ENCODE assay signal across 8 cellular contexts in genomic region chr6:83192871-83193746, GRCh38. TPM values are rescaled to one million over a fixed set of nuclear protein-coding genes. Genes with fewer than 3 reads are reported as not detected.
A peak's percentile ranks its signal among the peaks of the same experiment; 100 is the strongest.
DNase-seq lines count a peak whose midpoint lies in the region; FAIRE-seq and TF ChIP-seq lines count a peak whose summit lies in the region.

PGM3 (minus strand) TSS chr6:83193265; CDS start chr6:83191012, 2,253 bp downstream.
RWDD2A (plus strand) TSS chr6:83193357; CDS start chr6:83194452, 1,095 bp downstream.

- H3K27me3 ChIP-seq in MG63, result no peaks in the 10 kb centered on the region
- no peaks in the 10 kb centered on the region for H3K27me3 ChIP-seq in SJSA1 (replicated peaks)
- H3K27me3 ChIP-seq in neutrophil, result peaks cover 30% of the 10 kb centered on the region

- peaks cover 16% of the 10 kb centered on the region for H3K36me3 Mint-ChIP-seq in activated naive CD4-positive, alpha-beta T cell treated with anti-CD3 and anti-CD28 coated beads for 36 hours (ENCODE audit: low read depth)

- peak; percentile 98 for DNase-seq in GM03348 (ENCODE audit: low spot score)
- peak; percentile 81 for DNase-seq in HCEC 1CT
- peak; percentile 91 for DNase-seq in MG63
- DNase-seq in SJSA1 (ENCODE audit: low read depth in 1 of 2, low spot score in 2 of 2), result peak; percentile 88 to 89
- peak; percentile 91 for DNase-seq in activated naive CD4-positive, alpha-beta T cell treated with anti-CD3 and anti-CD28 coated beads for 36 hours
- DNase-seq in frontal cortex (ENCODE audit: low spot score in 2 of 2), result peak; percentile 98
- DNase-seq in substantia nigra (lab: John Stamatoyannopoulos, UW), result peak; percentile 50 to 94 (median 84)

- H3K27ac Mint-ChIP-seq in activated naive CD4-positive, alpha-beta T cell treated with anti-CD3 and anti-CD28 coated beads for 36 hours, result peak within 1 kb of the TSS; percentile 89

- intact Hi-C loops in activated naive CD4-positive, alpha-beta T cell treated with anti-CD3 and anti-CD28 coated beads for 36 hours (cut with micrococcal nuclease), result loop anchor here (1.0 kb wide), 5 partner anchors 22 to 1441 kb away; partner anchors contain the start of genes CYB5R4, DOP1A, IBTK and TENT5A

- peak within 1 kb of the TSS; percentile 47 for H3K27ac ChIP-seq in SJSA1
- peak within 1 kb of the TSS; percentile 45 for H3K27ac ChIP-seq in neutrophil
- peak within 1 kb of the TSS; percentile 76 for H3K27ac ChIP-seq in substantia nigra (ENCODE audit: low read depth, low read length, poor library complexity, severe bottlenecking)

- H3K27me3 Mint-ChIP-seq in activated naive CD4-positive, alpha-beta T cell treated with anti-CD3 and anti-CD28 coated beads for 36 hours (ENCODE audit: low read depth), result peaks cover 2% of the 10 kb centered on the region

- peaks cover 31% of the 10 kb centered on the region for H3K36me3 ChIP-seq in MG63
- H3K36me3 ChIP-seq in SJSA1, result peaks cover 41% of the 10 kb centered on the region
- H3K36me3 ChIP-seq in neutrophil, result no peaks in the 10 kb centered on the region

- H3K4me1 ChIP-seq in SJSA1 (replicated peaks), result peaks cover 5% of the 10 kb centered on the region
- peaks cover 14 to 17% of the 10 kb centered on the region in 2 experiments for H3K4me1 ChIP-seq in neutrophil (ENCODE audit: control insufficient read depth in 1 of 2, insufficient read depth in 1 of 2, low read depth in 1 of 2, low read length in 1 of 2)

- peaks cover 38% of the 10 kb centered on the region for H3K4me1 Mint-ChIP-seq in activated naive CD4-positive, alpha-beta T cell treated with anti-CD3 and anti-CD28 coated beads for 36 hours (ENCODE audit: low read depth)

- H3K9me3 ChIP-seq in MG63, result no peaks in the 10 kb centered on the region
- H3K9me3 ChIP-seq in SJSA1 (replicated peaks), result no peaks in the 10 kb centered on the region
- H3K9me3 ChIP-seq in neutrophil, result no peaks in the 10 kb centered on the region

- peak within 1 kb of the TSS; percentile 96 for H3K4me3 Mint-ChIP-seq in activated naive CD4-positive, alpha-beta T cell treated with anti-CD3 and anti-CD28 coated beads for 36 hours

- peak; percentile 37 for TF ChIP-seq CTCF in neutrophil (IDR thresholded peaks at IDR 0.05)

- no peaks in the 10 kb centered on the region for H3K9me3 Mint-ChIP-seq in activated naive CD4-positive, alpha-beta T cell treated with anti-CD3 and anti-CD28 coated beads for 36 hours

- H3K4me3 ChIP-seq in MG63, result peak within 1 kb of the TSS; percentile 79
- H3K4me3 ChIP-seq in SJSA1, result peak within 1 kb of the TSS; percentile 75
- H3K4me3 ChIP-seq in neutrophil (ENCODE audit: low read depth in 1 of 2, low read length in 1 of 2), result peak within 1 kb of the TSS; percentile 83 to 86

- CTCF ChIA-PET in activated naive CD4-positive, alpha-beta T cell treated with anti-CD3 and anti-CD28 coated beads for 36 hours (lab: Charles Lee), result interaction anchor here (8.4 kb wide), 1 partner anchor 127 kb away, joined by 68 read pairs; the partner anchor contains the start of genes DOP1A and UBE3D

- FAIRE-seq in frontal cortex (lab: Jason Lieb, UNC), result no peak

RNA-seq across cellular contexts. Expression of gene PGM3, which starts in this region (rescaled TPM):
- total RNA-seq in MG63 (2014; rRNA removed; shearing (Covaris generic); ENCODE audit: low replicate concordance), result 52.7 and 109 TPM in 2 replicates
- total RNA-seq in SJSA1 (2014; rRNA removed; shearing (Covaris generic)), result 51.1 and 65.3 TPM in 2 replicates
- 10 to 100 TPM; 17.0 to 19.8 TPM for total RNA-seq in activated naive CD4-positive, alpha-beta T cell treated with anti-CD3 and anti-CD28 coated beads for 36 hours
- total RNA-seq in frontal cortex, result 40.8 TPM

RNA-seq across cellular contexts. Expression of gene RWDD2A, which starts in this region (rescaled TPM):
- total RNA-seq in MG63 (2014; rRNA removed; shearing (Covaris generic); ENCODE audit: low replicate concordance), result 1.6 and 1.7 TPM in 2 replicates
- total RNA-seq in SJSA1 (2014; rRNA removed; shearing (Covaris generic)), result 0.60 and 1.7 TPM in 2 replicates
- 1 to 10 TPM; 1.4 TPM for total RNA-seq in activated naive CD4-positive, alpha-beta T cell treated with anti-CD3 and anti-CD28 coated beads for 36 hours
- 11.4 TPM for total RNA-seq in frontal cortex

Comparison
In these comparisons a context has a peak if more than half of its experiments do, and no peak if none do; other contexts are left out.
1. Peak in every context shown above with its lines: DNase-seq, H3K4me3 ChIP-seq and H3K27ac ChIP-seq.